ENCODE assay signal across 8 cellular contexts in the genomic region with DNA sequence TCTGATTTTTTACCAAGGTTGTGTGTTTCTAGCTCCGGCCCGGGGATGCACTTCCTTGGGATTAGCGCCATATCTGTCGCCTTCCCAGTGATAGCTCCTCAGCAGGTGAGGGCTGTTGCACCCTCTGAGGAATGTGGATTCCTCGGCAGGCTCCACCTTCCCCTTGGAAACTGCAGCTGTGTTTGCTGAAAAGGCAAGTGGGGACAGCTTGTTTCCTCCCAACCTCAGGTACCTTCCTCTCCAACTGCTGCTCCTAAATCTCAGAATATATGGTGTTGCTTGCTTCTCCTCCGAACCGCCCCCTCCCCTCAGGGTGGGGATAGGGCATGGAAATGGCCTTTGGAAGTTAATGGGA. TPM values are rescaled to one million over a fixed set of nuclear protein-coding genes. Genes with fewer than 3 reads are reported as not detected.
DNase-seq lines count a peak whose midpoint lies in the region; ATAC-seq and TF ChIP-seq lines count a peak whose summit lies in the region.

No MANE protein-coding gene starts in this region.

- no peaks in the 10 kb centered on the region for H3F3A ChIP-seq in DOHH2 (ENCODE audit: control insufficient read depth, insufficient read depth)
- H3F3A ChIP-seq in neural progenitor cell (ENCODE audit: low read depth), result peaks cover 16% of the 10 kb centered on the region

- peaks cover 12% of the 10 kb centered on the region for H3K4me1 Mint-ChIP-seq in neural progenitor cell

- peak; percentile 6 for DNase-seq in NCI-H2171 (lab: John Stamatoyannopoulos, UW)
- DNase-seq in epithelial cell of esophagus (ENCODE audit: low read depth), result peak; percentile 43
- DNase-seq in neural progenitor cell (ENCODE audit: low spot score), result peak; percentile 63
- no peak for DNase-seq in GM13977 (ENCODE audit: low spot score)
- DNase-seq in stimulated activated CD4-positive, alpha-beta T cell treated with anti-CD3 and anti-CD28 coated beads, Interleukin-4, amount 100 ng/mL, for 4 hours, result no peak
- no peak for DNase-seq in KG1 (lab: John Stamatoyannopoulos, UW)

- H3K36me3 ChIP-seq in DOHH2 (ENCODE audit: control insufficient read depth, low read length) (no peaks in the 10 kb centered on the region), neural progenitor cell (no peaks in the 10 kb centered on the region)

- TF ChIP-seq CTCF in DOHH2 (IDR thresholded peaks at IDR 0.05; ENCODE audit: low read depth, low read length, poor library complexity, severe bottlenecking) (no peak), epithelial cell of esophagus (IDR thresholded peaks at IDR 0.05; ENCODE audit: insufficient read depth, low read depth, low read length, missing control alignments) (no peak), neural progenitor cell (IDR thresholded peaks at IDR 0.05) (no peak), GM13977 (IDR thresholded peaks at IDR 0.05; ENCODE audit: extremely low read depth, insufficient read depth, missing control alignments) (no peak)

- no peaks in the 10 kb centered on the region for H3K36me3 Mint-ChIP-seq in neural progenitor cell

- H3K27me3 ChIP-seq in DOHH2 (ENCODE audit: control insufficient read depth, low read length), result peaks cover 27% of the 10 kb centered on the region
- peaks cover 25% of the 10 kb centered on the region for H3K27me3 ChIP-seq in neural progenitor cell

- H3K4me3 ChIP-seq in DOHH2 (ENCODE audit: low read length) (peak overlapping the region; percentile 71), epithelial cell of esophagus (ENCODE audit: low read length) (peak overlapping the region; percentile 54), neural progenitor cell (peak overlapping the region; percentile 60)

- no peak overlapping the region for H3K27ac Mint-ChIP-seq in neural progenitor cell

- H3K27me3 Mint-ChIP-seq in neural progenitor cell (ENCODE audit: insufficient read depth, low read depth), result peaks cover 23% of the 10 kb centered on the region

- ATAC-seq in HG03175 (IDR thresholded peaks at IDR 0.05; ENCODE audit: unreplicated experiment), result no peak

- H3K4me1 ChIP-seq in DOHH2 (ENCODE audit: control insufficient read depth, low read length) (peaks cover 43% of the 10 kb centered on the region), neural progenitor cell (peaks cover 4% of the 10 kb centered on the region)

- in situ Hi-C loops in GM13977 (cut with MboI; ENCODE audit: low pct_unique_long_range_greater_than_20kb, low sequenced_read_pairs, unreplicated experiment), result no loop called here

- peak overlapping the region; percentile 94 for H2AFZ ChIP-seq in neural progenitor cell (replicated peaks)

- H3K4me2 ChIP-seq in DOHH2 (ENCODE audit: low read length) (peak overlapping the region; percentile 63), neural progenitor cell (peak overlapping the region; percentile 88)

- H4K20me1 ChIP-seq in DOHH2 (ENCODE audit: control insufficient read depth, insufficient read depth, low read depth, low read length), result no peaks in the 10 kb centered on the region
- no peaks in the 10 kb centered on the region for H4K20me1 ChIP-seq in neural progenitor cell (ENCODE audit: low read depth)

- H3K9ac ChIP-seq in neural progenitor cell, result no peak overlapping the region

- H3K4me3 Mint-ChIP-seq in neural progenitor cell, result peak overlapping the region; percentile 94

- H3K79me2 ChIP-seq in DOHH2 (ENCODE audit: control insufficient read depth, low read length) (no peaks in the 10 kb centered on the region), neural progenitor cell (ENCODE audit: low read depth) (peaks cover 3% of the 10 kb centered on the region)

- H3K9me3 Mint-ChIP-seq in neural progenitor cell, result no peaks in the 10 kb centered on the region

- H3K9me2 ChIP-seq in DOHH2 (replicated peaks; ENCODE audit: control insufficient read depth, low read length), result no peaks in the 10 kb centered on the region

- no peak overlapping the region for H3K27ac ChIP-seq in DOHH2 (ENCODE audit: low read depth, low read length)
- no peak overlapping the region for H3K27ac ChIP-seq in neural progenitor cell

- no peaks in the 10 kb centered on the region for H3K9me3 ChIP-seq in DOHH2 (ENCODE audit: control insufficient read depth, insufficient read depth, low read length)
- no peaks in the 10 kb centered on the region for H3K9me3 ChIP-seq in neural progenitor cell (ENCODE audit: low read depth)

RNA-seq across cellular contexts. Expression of gene SLC1A1, which starts 1.3 kb away (rescaled TPM):
- 12.5 and 16.2 TPM in 2 replicates for total RNA-seq in neural progenitor cell (ENCODE audit: low replicate concordance)

Comparison
In these comparisons a context has a peak if more than half of its experiments do, and no peak if none do; other contexts are left out.
1. DNase-seq: peak in NCI-H2171 (single experiment), epithelial cell of esophagus (single experiment) and neural progenitor cell (single experiment); none in GM13977 (single experiment), stimulated activated CD4-positive, alpha-beta T cell treated with anti-CD3 and anti-CD28 coated beads, Interleukin-4, amount 100 ng/mL, for 4 hours (0 of 2) and KG1 (single experiment).
2. Peak in every context shown above with its lines, with median percentiles within 50 percentile points of each other: H3K4me3 ChIP-seq.